Comparison of ENCODE assay signal across 12 cellular contexts in the genomic region with DNA sequence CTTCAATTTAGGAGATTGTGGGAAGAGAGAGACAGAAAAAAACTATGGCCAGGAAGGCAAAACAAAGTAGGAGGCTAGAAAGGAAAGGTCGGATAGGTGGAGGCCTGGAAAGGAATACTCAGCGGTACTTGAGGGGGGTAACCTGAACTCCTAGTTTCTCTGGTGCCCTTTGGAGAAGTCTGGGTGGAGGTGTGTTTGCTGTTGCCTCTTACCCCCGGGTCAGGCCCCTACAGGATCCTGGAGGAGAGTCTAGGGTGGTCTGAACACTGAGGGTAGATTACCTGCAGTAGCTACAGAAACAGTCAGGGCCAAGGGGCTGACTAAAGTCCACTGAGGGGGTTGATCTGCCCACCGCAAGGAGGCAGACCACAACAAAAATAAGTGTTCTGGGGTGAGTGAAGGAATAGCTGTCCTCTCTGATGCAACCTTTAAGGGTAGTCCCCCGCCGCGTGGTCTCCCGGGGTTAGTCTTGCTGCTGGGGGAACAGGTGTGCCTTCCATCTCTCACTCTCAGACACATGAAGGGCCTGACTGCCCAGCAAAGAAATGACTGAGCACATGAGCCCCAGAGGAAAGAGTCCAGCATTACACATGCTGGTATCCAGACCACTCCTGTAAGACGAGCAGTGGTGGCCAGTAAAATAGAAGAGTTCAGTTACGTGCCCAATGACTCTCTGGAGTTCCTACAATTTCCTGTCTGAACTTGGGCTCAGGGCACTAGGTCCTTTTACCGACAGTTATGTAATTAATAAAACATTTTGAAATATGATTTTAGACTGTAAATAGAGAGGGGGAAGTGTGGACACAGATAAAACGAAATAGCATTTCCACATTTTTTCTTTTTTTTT. TPM values are rescaled to one million over a fixed set of nuclear protein-coding genes. Genes with fewer than 3 reads are reported as not detected.
DNase-seq lines count a peak whose midpoint lies in the region; ATAC-seq and TF ChIP-seq lines count a peak whose summit lies in the region.
"Had no signal": no experiment of that assay in that cellular context is flagged by ENCODE, and none has a peak within 500 bp of the region (broad histone marks: within the 10 kb centered on the region; RNA-seq: fewer than 3 reads in every experiment).

No MANE protein-coding gene starts in this region.

- no peak overlapping the region for H4K91ac ChIP-seq in neuronal stem cell (ENCODE audit: low read depth, low read length, poor library complexity)

- no peak overlapping the region for H2BK15ac ChIP-seq in neuronal stem cell (ENCODE audit: low read length)

- H2BK120ac ChIP-seq in neuronal stem cell (ENCODE audit: low read depth, low read length), result no peak overlapping the region

- H3K27me3 ChIP-seq in BLaER1 (no peaks in the 10 kb centered on the region), neuronal stem cell (ENCODE audit: control insufficient read depth in 3 of 3, insufficient read depth in 3 of 3, low read depth in 1 of 3, low read length in 3 of 3) (no peaks in the 10 kb centered on the region), MG63 (no peaks in the 10 kb centered on the region)
- H3K27me3 ChIP-seq: neural progenitor cell had no signal

- H3K4ac ChIP-seq in neuronal stem cell (ENCODE audit: low read length), result no peak overlapping the region

- no peaks in the 10 kb centered on the region for H3K79me1 ChIP-seq in neuronal stem cell (ENCODE audit: low read depth, low read length)

- peaks cover 81% of the 10 kb centered on the region for H3K36me3 ChIP-seq in BLaER1
- H3K36me3 ChIP-seq in neuronal stem cell (replicated peaks in 1 of 2; ENCODE audit: control insufficient read depth in 2 of 2, insufficient read depth in 2 of 2, low read length in 2 of 2), result peaks cover 11 to 67% of the 10 kb centered on the region in 2 donors
- H3K36me3 ChIP-seq in MG63, result peaks cover 74% of the 10 kb centered on the region
- H3K36me3 ChIP-seq: neural progenitor cell had no signal

- peak overlapping the region; percentile 29 for H3K18ac ChIP-seq in neuronal stem cell (ENCODE audit: low read length)

- no peak overlapping the region for H3K14ac ChIP-seq in neuronal stem cell (ENCODE audit: low read length)

- H3K23ac ChIP-seq in neuronal stem cell (ENCODE audit: low read depth, low read length, poor library complexity), result no peak overlapping the region

- H2AK5ac ChIP-seq in neuronal stem cell (ENCODE audit: low read depth, low read length), result no peak overlapping the region

- no peak overlapping the region for H4K8ac ChIP-seq in neuronal stem cell (ENCODE audit: low read depth, low read length)

- H2BK12ac ChIP-seq in neuronal stem cell (ENCODE audit: low read length), result no peak overlapping the region

- peaks cover 18% of the 10 kb centered on the region; the same call in 1 of the 2 replicates for H3K4me1 ChIP-seq in BLaER1
- H3K4me1 ChIP-seq in neuronal stem cell (ENCODE audit: control insufficient read depth in 2 of 2, insufficient read depth in 1 of 2, low read depth in 1 of 2, low read length in 2 of 2), result no peaks in the 10 kb centered on the region
- H3K4me1 ChIP-seq: neural progenitor cell had no signal

- H3K27ac ChIP-seq in BLaER1 (peak overlapping the region; percentile 27; the same call in 1 of the 2 replicates), neuronal stem cell (replicated peaks; ENCODE audit: low read length) (no peak overlapping the region)
- H3K27ac ChIP-seq: epithelial cell of prostate, neural progenitor cell, PC-9 had no signal

- peak; percentile 48 for TF ChIP-seq CTCF in fibroblast of the aortic adventitia (IDR thresholded peaks at IDR 0.05; ENCODE audit: insufficient read depth, low read length)

- WGBS in neuronal stem cell (ENCODE audit: extremely low coverage in 2 of 2, insufficient read length in 2 of 2, insufficient replicate concordance in 1 of 2), 2 donors, result no CpG with 5 or more reads among the region's 12 CpGs

- H2AFZ ChIP-seq in neuronal stem cell (ENCODE audit: low read length), result no peak overlapping the region
- H2AFZ ChIP-seq: neural progenitor cell, PC-9 had no signal

- peak; percentile 21 for DNase-seq in HuH-7 (ENCODE audit: low spot score)
- DNase-seq in fibroblast of the aortic adventitia (ENCODE audit: low read depth), result peak; percentile 90
- DNase-seq in neuronal stem cell (ENCODE audit: low spot score), result no peak
- no peak for DNase-seq in DMS114 treated with DMSO at 0.1 percent for 48 hours (lab: John Stamatoyannopoulos, UW; ENCODE audit: unreplicated experiment)
- DNase-seq in MG63, result no peak
- DNase-seq in NCI-H2107 (lab: John Stamatoyannopoulos, UW), result no peak
- DNase-seq: KG1, PC-9 had no signal

- 0 out of 2 replicates have a peak, but pooled peaks cover 7% of the 10 kb centered on the region for H4K20me1 ChIP-seq in BLaER1

- H3K4me3 ChIP-seq in BLaER1, result no peak overlapping the region
- no peak overlapping the region for H3K4me3 ChIP-seq in fibroblast of the aortic adventitia (ENCODE audit: low read depth, low read length)
- peak overlapping the region in 1 of 2 donors; percentile 17 for H3K4me3 ChIP-seq in neuronal stem cell (ENCODE audit: low read length in 2 of 2)
- H3K4me3 ChIP-seq in MG63, result no peak overlapping the region
- H3K4me3 ChIP-seq: neural progenitor cell, PC-9 had no signal

- no peaks in the 10 kb centered on the region for H3K9me3 ChIP-seq in BLaER1
- no peaks in the 10 kb centered on the region for H3K9me3 ChIP-seq in neuronal stem cell (replicated peaks in 1 of 2; ENCODE audit: control insufficient read depth in 2 of 2, insufficient read depth in 1 of 2, low read depth in 1 of 2, low read length in 2 of 2)
- H3K9me3 ChIP-seq in MG63, result no peaks in the 10 kb centered on the region

- no peak overlapping the region for H3K9ac ChIP-seq in BLaER1
- H3K9ac ChIP-seq in neuronal stem cell (ENCODE audit: low read depth, low read length, poor library complexity), result no peak overlapping the region
- H3K9ac ChIP-seq: neural progenitor cell had no signal

- H2BK5ac ChIP-seq in neuronal stem cell (ENCODE audit: low read length), result no peak overlapping the region

- H3K4me2 ChIP-seq in BLaER1, result no peak overlapping the region
- no peak overlapping the region for H3K4me2 ChIP-seq in neuronal stem cell (ENCODE audit: insufficient read depth, low read length, poor library complexity, severe bottlenecking)
- H3K4me2 ChIP-seq: neural progenitor cell, PC-9 had no signal

- no peak for ATAC-seq in HG03469 (IDR thresholded peaks at IDR 0.05; ENCODE audit: unreplicated experiment)

RNA-seq across cellular contexts. Expression of a gene that starts 59.5 kb away (rescaled TPM):
- 39.0 and 68.7 TPM in 2 replicates for total RNA-seq in fibroblast of the aortic adventitia (ENCODE audit: low replicate concordance)
- 18.4 TPM for polyA plus RNA-seq in neuronal stem cell (2013, experiment 1 of 2)
- polyA plus RNA-seq in neuronal stem cell (2013, experiment 2 of 2), result 17.5 TPM
- total RNA-seq in MG63 (2014; rRNA removed; shearing (Covaris generic); ENCODE audit: low replicate concordance), result 64.8 and 116 TPM in 2 replicates

Comparison
In these comparisons a context has a peak if more than half of its experiments do, and no peak if none do; other contexts are left out.
1. DNase-seq: peak in HuH-7 (single experiment) and fibroblast of the aortic adventitia (single experiment); none in neuronal stem cell (single experiment), DMS114 treated with DMSO at 0.1 percent for 48 hours (single experiment), MG63 (single experiment) and NCI-H2107 (single experiment).